In genomic region chr15:58229297-58229768, GRCh38 we compare ENCODE assay signal across 9 cellular contexts.
DNase-seq lines count a peak whose midpoint lies in the region; FAIRE-seq and TF ChIP-seq lines count a peak whose summit lies in the region.
"Had no signal": no experiment of that assay in that cellular context is flagged by ENCODE, and none has a peak within 500 bp of the region (broad histone marks: within the 10 kb centered on the region; RNA-seq: fewer than 3 reads in every experiment).

No MANE protein-coding gene starts in this region.

- H2AFZ ChIP-seq in keratinocyte (ENCODE audit: control insufficient read depth, low read length) = peak overlapping the region; percentile 42

- H3K9ac ChIP-seq in keratinocyte (ENCODE audit: control insufficient read depth, extremely low read depth, insufficient read depth, low read length) = no peak overlapping the region

- in situ Hi-C loops in G401 (cut with HindIII; ENCODE audit: low sequenced_read_pairs) = no loop called here

- H3K4me1 ChIP-seq in keratinocyte (ENCODE audit: control insufficient read depth, extremely low read depth, insufficient read depth, low read length) (peaks cover 56% of the 10 kb centered on the region), spleen (peaks cover 0 to 27% (median 14%) of the 10 kb centered on the region in 6 donors)

- dilution Hi-C loops in keratinocyte (cut with MboI; ENCODE audit: extremely low pct_ligation_motif_present, low sequenced_read_pairs) = no loop called here

- no peaks in the 10 kb centered on the region for H3K9me1 ChIP-seq in keratinocyte (ENCODE audit: control insufficient read depth, extremely low read depth, insufficient read depth, low read length)

- intact Hi-C loops in spleen (cut with DNase I; ENCODE audit: low total_unique reads) = no loop called here

- DNase-seq in NCI-H2107 treated with DMSO at 0.1 percent for 48 hours (lab: John Stamatoyannopoulos, UW; ENCODE audit: unreplicated experiment) (peak; percentile 73), NCI-H2107 (lab: John Stamatoyannopoulos, UW) (no peak), keratinocyte (ENCODE audit: low read depth, low spot score) (no peak), superior temporal gyrus (ENCODE audit: extremely low spot score) (peak; percentile 92), T-helper 2 cell (no peak), spleen (no peak), G401 (ENCODE audit: low spot score) (no peak)
- DNase-seq: SHP77 treated with DMSO at 0.1 percent for 48 hours had no signal

- no peaks in the 10 kb centered on the region for H4K20me1 ChIP-seq in keratinocyte (ENCODE audit: control insufficient read depth, extremely low read depth, insufficient read depth, low read length)

- H3K27ac ChIP-seq in cingulate gyrus (ENCODE audit: low read depth, low read length) = peak overlapping the region; percentile 91
- H3K27ac ChIP-seq in keratinocyte (ENCODE audit: control insufficient read depth, insufficient read depth, low read length) = no peak overlapping the region
- no peak overlapping the region for H3K27ac ChIP-seq in spleen

- no peaks in the 10 kb centered on the region for H3K27me3 ChIP-seq in keratinocyte (ENCODE audit: control insufficient read depth, extremely low read depth, insufficient read depth, low read length)
- peaks cover 0 to 12% (median 0%) of the 10 kb centered on the region in 7 donors for H3K27me3 ChIP-seq in spleen (replicated peaks in 1 of 7)

- H3K36me3 ChIP-seq in keratinocyte (ENCODE audit: control insufficient read depth in 2 of 2, extremely low read depth in 1 of 2, insufficient read depth in 2 of 2, low read length in 2 of 2) (no peaks in the 10 kb centered on the region), spleen (no peaks in the 10 kb centered on the region)

- peak; percentile 79 for FAIRE-seq in keratinocyte (lab: Jason Lieb, UNC)

- H3K9me3 ChIP-seq in keratinocyte (ENCODE audit: control insufficient read depth, low read depth, low read length) (no peaks in the 10 kb centered on the region), spleen (no peaks in the 10 kb centered on the region)

- 32 to 41% (median 39%) methylated on average over 8 of the region's 8 CpGs for WGBS in spleen, 5 donors

- peaks cover 1% of the 10 kb centered on the region for H3K79me2 ChIP-seq in keratinocyte (ENCODE audit: control insufficient read depth, insufficient read depth, low read length)

- no peak for TF ChIP-seq POLR2A in spleen (IDR thresholded peaks at IDR 0.05)

- TF ChIP-seq CTCF in keratinocyte (optimal IDR thresholded peaks at IDR 0.05 in 1 of 3, IDR thresholded peaks at IDR 0.05 in 1 of 3, conservative IDR thresholded peaks at IDR 0.05 in 1 of 3; ENCODE audit: extremely low read depth in 1 of 3, insufficient read depth in 2 of 3, low read length in 3 of 3) (no peak), spleen (IDR thresholded peaks at IDR 0.05 in 8 of 11, conservative IDR thresholded peaks at IDR 0.05 in 3 of 11) (no peak)

- H3K4me2 ChIP-seq in keratinocyte (ENCODE audit: control insufficient read depth, extremely low read depth, insufficient read depth, low read depth, low read length) = peak overlapping the region; percentile 17

- no peak overlapping the region for H3K4me3 ChIP-seq in keratinocyte (ENCODE audit: control insufficient read depth in 2 of 3, extremely low read depth in 1 of 3, insufficient read depth in 2 of 3, low read depth in 1 of 3, low read length in 3 of 3)
- H3K4me3 ChIP-seq in spleen = no peak overlapping the region

Comparison
In these comparisons a context has a peak if more than half of its experiments do, and no peak if none do; other contexts are left out.
1. DNase-seq: peak in NCI-H2107 treated with DMSO at 0.1 percent for 48 hours (single experiment) and superior temporal gyrus (single experiment); none in NCI-H2107 (single experiment), keratinocyte (single experiment), T-helper 2 cell (0 of 5), spleen (single experiment) and G401 (single experiment).